In the genomic region with DNA sequence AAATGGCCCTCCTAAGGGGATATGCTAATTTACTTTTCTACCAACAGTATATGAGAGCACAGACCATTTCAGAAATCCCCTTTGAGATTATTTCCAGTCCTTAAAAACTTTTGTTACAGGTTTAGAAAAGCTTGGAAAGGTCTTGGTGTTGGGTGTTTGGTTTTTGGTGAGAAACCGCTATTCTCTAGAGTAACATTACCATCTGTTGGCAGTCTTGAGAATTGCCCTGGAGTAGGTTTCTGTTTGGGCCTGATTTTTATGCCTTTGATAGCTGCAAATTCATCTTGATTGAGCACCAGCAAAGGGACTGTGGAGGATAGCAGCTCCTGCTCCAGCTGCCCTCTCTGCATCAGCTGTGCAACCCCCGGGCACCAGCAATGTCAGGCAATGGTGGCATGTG, we compare ENCODE assay signal across 15 cellular contexts. TPM values are rescaled to one million over a fixed set of nuclear protein-coding genes. Genes with fewer than 3 reads are reported as not detected.
DNase-seq lines count a peak whose midpoint lies in the region; ATAC-seq, FAIRE-seq and TF ChIP-seq lines count a peak whose summit lies in the region.
"Had no signal": no experiment of that assay in that cellular context is flagged by ENCODE, and none has a peak within 500 bp of the region (broad histone marks: within the 10 kb centered on the region; RNA-seq: fewer than 3 reads in every experiment).

No MANE protein-coding gene starts in this region.

- H3K9ac ChIP-seq in H9 (ENCODE audit: extremely low read depth, insufficient read length, low read length) (no peak overlapping the region), astrocyte (ENCODE audit: low read length) (no peak overlapping the region)

- no peak overlapping the region for H2BK5ac ChIP-seq in H9 (ENCODE audit: insufficient read length, low read length)

- H3K4me1 Mint-ChIP-seq in H9, result peaks cover 23 to 28% of the 10 kb centered on the region in 2 experiments
- H3K4me1 Mint-ChIP-seq in astrocyte (ENCODE audit: low read depth, unreplicated experiment), result peaks cover 16% of the 10 kb centered on the region
- H3K4me1 Mint-ChIP-seq in naive thymus-derived CD4-positive, alpha-beta T cell, result peaks cover 4 to 11% (median 7%) of the 10 kb centered on the region in 7 donors
- H3K4me1 Mint-ChIP-seq: B cell had no signal

- H3K18ac ChIP-seq in H9 (ENCODE audit: insufficient read length, low read depth, low read length), result no peak overlapping the region

- H3K56ac ChIP-seq in H9 (ENCODE audit: insufficient read length, low read depth, low read length), result no peak overlapping the region

- no peak overlapping the region for H2AK5ac ChIP-seq in H9 (ENCODE audit: insufficient read length, low read length)

- no peak overlapping the region for H3T11ph ChIP-seq in H9 (ENCODE audit: low read length)

- no peak overlapping the region for H3K4ac ChIP-seq in H9 (ENCODE audit: low read depth, low read length)

- H3K79me1 ChIP-seq in H9 (ENCODE audit: insufficient read depth, low read depth, low read length, poor library complexity, severe bottlenecking), result no peaks in the 10 kb centered on the region

- H3K36me3 Mint-ChIP-seq in H9 (ENCODE audit: insufficient read depth in 1 of 3, low read depth in 3 of 3), result peaks cover 4 to 29% (median 17%) of the 10 kb centered on the region in 3 experiments; a peak in 6 of 7 replicates
- H3K36me3 Mint-ChIP-seq in astrocyte (ENCODE audit: low read depth, unreplicated experiment), result peaks cover 22% of the 10 kb centered on the region
- H3K36me3 Mint-ChIP-seq in naive thymus-derived CD4-positive, alpha-beta T cell, result peaks cover 0 to 19% (median 11%) of the 10 kb centered on the region in 5 donors

- no CpG with 5 or more reads among the region's 2 CpGs for WGBS in H9 (ENCODE audit: extremely low coverage, insufficient read length, low lambda C conversion rate)

- H2BK20ac ChIP-seq in H9 (ENCODE audit: low read depth, low read length, poor library complexity, severe bottlenecking), result no peak overlapping the region

- no peak overlapping the region for H3K27ac ChIP-seq in A673 (ENCODE audit: low read depth, low read length, poor library complexity, severe bottlenecking)
- H3K27ac ChIP-seq in H9 (ENCODE audit: insufficient read length, low read depth, low read length), result no peak overlapping the region
- H3K27ac ChIP-seq in astrocyte (ENCODE audit: low read depth, low read length), result no peak overlapping the region
- H3K27ac ChIP-seq in upper lobe of right lung, result no peak overlapping the region
- H3K27ac ChIP-seq in naive thymus-derived CD4-positive, alpha-beta T cell (ENCODE audit: low read depth, low read length), result no peak overlapping the region
- H3K27ac ChIP-seq: esophagus squamous epithelium, right atrium auricular region had no signal

- no peak overlapping the region for H4K91ac ChIP-seq in H9 (ENCODE audit: insufficient read length, low read depth, low read length)

- H4K8ac ChIP-seq in H9 (replicated peaks; ENCODE audit: insufficient read length, low read depth, low read length), result no peak overlapping the region

- H3K79me2 ChIP-seq in H9 (ENCODE audit: insufficient read depth, low read length) (no peaks in the 10 kb centered on the region), astrocyte (ENCODE audit: insufficient read depth, low read length) (peaks cover 38% of the 10 kb centered on the region)

- DNase-seq in A673 (ENCODE audit: low spot score), result no peak
- no peak for DNase-seq in H9
- no peak for DNase-seq in astrocyte (ENCODE audit: low read depth)
- peak in 1 of 2 donors; percentile 52 for DNase-seq in foreskin fibroblast
- DNase-seq in upper lobe of right lung, result no peak
- DNase-seq in naive thymus-derived CD4-positive, alpha-beta T cell, result no peak
- DNase-seq: activated CD4-positive, alpha-beta T cell treated with anti-CD3 and anti-CD28 coated beads for 36 hours; esophagus squamous epithelium; NCI-H2081 treated with DMSO at 0.1 percent for 48 hours; stimulated activated naive CD4-positive, alpha-beta T cell treated with Interleukin-2 at 50 U/mL for 16 hours had no signal

- H3K9me3 Mint-ChIP-seq in H9 (no peaks in the 10 kb centered on the region), astrocyte (ENCODE audit: unreplicated experiment) (peaks cover 1% of the 10 kb centered on the region)
- H3K9me3 Mint-ChIP-seq in naive thymus-derived CD4-positive, alpha-beta T cell, result peaks cover 0 to 1% (median 0%) of the 10 kb centered on the region in 11 donors

- TF ChIP-seq CTCF in A673 (conservative IDR thresholded peaks at IDR 0.05; ENCODE audit: low read depth, low read length) (peak; percentile 30; the same call in 1 of the 2 replicates), H9 (conservative IDR thresholded peaks at IDR 0.05) (peak; percentile 42; the same call in 2 of the 3 replicates), astrocyte (IDR thresholded peaks at IDR 0.05; ENCODE audit: insufficient read depth, low read depth, low read length) (peak; percentile 30), foreskin fibroblast (IDR thresholded peaks at IDR 0.05; ENCODE audit: low read depth, low read length) (peak; percentile 17), upper lobe of right lung (IDR thresholded peaks at IDR 0.05) (no peak)

- POLR2A ChIA-PET in A673 (lab: Charles Lee; ENCODE audit: low non-redundant PET), result no interaction called here
- POLR2A ChIA-PET in naive thymus-derived CD4-positive, alpha-beta T cell (lab: Charles Lee), result interaction anchor here (7.8 kb wide), 1 partner anchor 41 kb away, joined by 62 read pairs; a partner anchor contains a TSS

- CTCF ChIA-PET in A673 (lab: Charles Lee), result no interaction called here
- CTCF ChIA-PET in naive thymus-derived CD4-positive, alpha-beta T cell (lab: Charles Lee), result no interaction called here

- no peak for FAIRE-seq in astrocyte (lab: Jason Lieb, UNC)
- FAIRE-seq: HepG2 had no signal

- H3K36me3 ChIP-seq in A673 (ENCODE audit: insufficient read depth, low read length, poor library complexity, severe bottlenecking), result peaks cover 8% of the 10 kb centered on the region
- peaks cover 14% of the 10 kb centered on the region for H3K36me3 ChIP-seq in astrocyte (ENCODE audit: insufficient read depth, low read length)
- peaks cover 34% of the 10 kb centered on the region for H3K36me3 ChIP-seq in upper lobe of right lung
- H3K36me3 ChIP-seq in naive thymus-derived CD4-positive, alpha-beta T cell (ENCODE audit: control insufficient read depth in 2 of 3, insufficient read depth in 3 of 3, low read length in 3 of 3), result peaks cover 5 to 44% (median 10%) of the 10 kb centered on the region in 3 experiments

- no peaks in the 10 kb centered on the region for H3K23me2 ChIP-seq in H9 (ENCODE audit: insufficient read length, low read depth, low read length, poor library complexity, severe bottlenecking)

- intact Hi-C loops in A673 (cut with micrococcal nuclease; ENCODE audit: unreplicated experiment) (no loop called here), upper lobe of right lung (cut with DNase I) (no loop called here)
- intact Hi-C loops in naive thymus-derived CD4-positive, alpha-beta T cell (cut with micrococcal nuclease), result no loop called here

- ATAC-seq in upper lobe of right lung (no peak), GM18867 (IDR thresholded peaks at IDR 0.05; ENCODE audit: unreplicated experiment) (no peak), HG03378 (IDR thresholded peaks at IDR 0.05; ENCODE audit: unreplicated experiment) (no peak)
- ATAC-seq in naive thymus-derived CD4-positive, alpha-beta T cell, result no peak
- ATAC-seq: activated CD4-positive, alpha-beta T cell treated with anti-CD3 and anti-CD28 coated beads for 36 hours; HepG2 had no signal

- H3K4me2 ChIP-seq in H9 (ENCODE audit: insufficient read depth, insufficient read length, low read length) (no peak overlapping the region), astrocyte (ENCODE audit: low read length) (no peak overlapping the region)

- H3K4me3 ChIP-seq in A673 (ENCODE audit: low read depth, low read length, poor library complexity, severe bottlenecking), result no peak overlapping the region
- no peak overlapping the region for H3K4me3 ChIP-seq in astrocyte (ENCODE audit: insufficient read depth, low read depth, low read length)
- H3K4me3 ChIP-seq in foreskin fibroblast (ENCODE audit: low read depth in 1 of 2, low read length in 2 of 2), result no peak overlapping the region
- no peak overlapping the region for H3K4me3 ChIP-seq in upper lobe of right lung
- no peak overlapping the region for H3K4me3 ChIP-seq in naive thymus-derived CD4-positive, alpha-beta T cell (ENCODE audit: low read length)
- H3K4me3 ChIP-seq: esophagus squamous epithelium, right atrium auricular region had no signal

- no peak overlapping the region for H2BK120ac ChIP-seq in H9 (ENCODE audit: low read depth, low read length, poor library complexity, severe bottlenecking)

- H2BK12ac ChIP-seq in H9 (ENCODE audit: insufficient read length, low read depth, low read length), result no peak overlapping the region

- no peak overlapping the region for H3K23ac ChIP-seq in H9 (ENCODE audit: insufficient read length, low read depth, low read length)

- no peaks in the 10 kb centered on the region for H3K27me3 Mint-ChIP-seq in H9 (ENCODE audit: low read depth)
- H3K27me3 Mint-ChIP-seq in astrocyte (ENCODE audit: low read depth, unreplicated experiment), result no peaks in the 10 kb centered on the region
- no peaks in the 10 kb centered on the region for H3K27me3 Mint-ChIP-seq in naive thymus-derived CD4-positive, alpha-beta T cell
- H3K27me3 Mint-ChIP-seq: activated CD4-positive, alpha-beta T cell treated with anti-CD3 and anti-CD28 coated beads for 36 hours; B cell had no signal

- H2BK15ac ChIP-seq in H9 (ENCODE audit: low read depth, low read length), result no peak overlapping the region

- no peak overlapping the region for H2AFZ ChIP-seq in H9 (ENCODE audit: low read length)
- no peak overlapping the region for H2AFZ ChIP-seq in astrocyte (ENCODE audit: low read depth, low read length)

- H3K4me3 Mint-ChIP-seq in H9 (no peak overlapping the region), astrocyte (ENCODE audit: unreplicated experiment) (no peak overlapping the region)
- no peak overlapping the region for H3K4me3 Mint-ChIP-seq in naive thymus-derived CD4-positive, alpha-beta T cell
- H3K4me3 Mint-ChIP-seq: activated CD4-positive, alpha-beta T cell treated with anti-CD3 and anti-CD28 coated beads for 36 hours; B cell had no signal

- H3K27me3 ChIP-seq in A673 (replicated peaks; ENCODE audit: insufficient read depth, low read depth, low read length, poor library complexity) (no peaks in the 10 kb centered on the region), H9 (ENCODE audit: insufficient read depth, low read length) (no peaks in the 10 kb centered on the region), astrocyte (ENCODE audit: insufficient read depth, low read length) (no peaks in the 10 kb centered on the region), upper lobe of right lung (no peaks in the 10 kb centered on the region)
- no peaks in the 10 kb centered on the region for H3K27me3 ChIP-seq in naive thymus-derived CD4-positive, alpha-beta T cell (ENCODE audit: control insufficient read depth in 2 of 2, insufficient read depth in 2 of 2, low read length in 2 of 2)
- H3K27me3 ChIP-seq: esophagus squamous epithelium, right atrium auricular region had no signal

- BruUV-seq in A673 (replicated peaks; lab: Mats Ljungman, UMichigan), result no TSS peak

- H3K14ac ChIP-seq in H9 (ENCODE audit: insufficient read depth, low read length), result no peak overlapping the region

- H4K20me1 ChIP-seq in H9 (ENCODE audit: control insufficient read depth, insufficient read depth, insufficient read length) (no peaks in the 10 kb centered on the region), astrocyte (ENCODE audit: insufficient read depth, low read length) (peaks cover 48% of the 10 kb centered on the region)

- no peaks in the 10 kb centered on the region for H3K9me3 ChIP-seq in A673 (ENCODE audit: low read depth, low read length, poor library complexity, severe bottlenecking)
- H3K9me3 ChIP-seq in H9 (ENCODE audit: control insufficient read depth, low read depth, low read length), result no peaks in the 10 kb centered on the region
- no peaks in the 10 kb centered on the region for H3K9me3 ChIP-seq in astrocyte (ENCODE audit: insufficient read depth, low read depth, low read length)
- no peaks in the 10 kb centered on the region for H3K9me3 ChIP-seq in upper lobe of right lung
- H3K9me3 ChIP-seq in naive thymus-derived CD4-positive, alpha-beta T cell (ENCODE audit: control insufficient read depth in 2 of 3, low read length in 3 of 3), result no peaks in the 10 kb centered on the region
- H3K9me3 ChIP-seq: esophagus squamous epithelium, right atrium auricular region had no signal

- H3K27ac Mint-ChIP-seq in H9, result no peak overlapping the region
- no peak overlapping the region for H3K27ac Mint-ChIP-seq in astrocyte (ENCODE audit: unreplicated experiment)
- no peak overlapping the region for H3K27ac Mint-ChIP-seq in naive thymus-derived CD4-positive, alpha-beta T cell
- H3K27ac Mint-ChIP-seq: activated CD4-positive, alpha-beta T cell treated with anti-CD3 and anti-CD28 coated beads for 36 hours; B cell had no signal

- no peak overlapping the region for H4K5ac ChIP-seq in H9 (ENCODE audit: insufficient read length, low read depth, low read length)

- H3K4me1 ChIP-seq in A673 (ENCODE audit: insufficient read depth, low read length, poor library complexity, severe bottlenecking) (peaks cover 2% of the 10 kb centered on the region), H9 (ENCODE audit: insufficient read depth, low read length) (peaks cover 8% of the 10 kb centered on the region; the same call in 1 of the 2 replicates), astrocyte (ENCODE audit: insufficient read depth, low read length) (no peaks in the 10 kb centered on the region), upper lobe of right lung (peaks cover 3% of the 10 kb centered on the region)
- H3K4me1 ChIP-seq in naive thymus-derived CD4-positive, alpha-beta T cell (ENCODE audit: control insufficient read depth in 2 of 2, insufficient read depth in 2 of 2, low read length in 2 of 2), result no peaks in the 10 kb centered on the region

RNA-seq across cellular contexts. Expression of a gene that starts 8.0 kb away (rescaled TPM):
- total RNA-seq in A673 (2021) (19.1 and 25.3 TPM in 2 replicates), H9 (2021) (13.5 and 14.1 TPM in 2 replicates), astrocyte (12.8 and 12.9 TPM in 2 replicates), upper lobe of right lung (11.5 TPM)
- total RNA-seq in naive thymus-derived CD4-positive, alpha-beta T cell, result 10 to 100 TPM in 4 of 5 experiments, 1 to 10 TPM in 1; 7.5 to 30.0 (median 22.7) TPM
- polyA plus RNA-seq in naive thymus-derived CD4-positive, alpha-beta T cell, result 10 to 100 TPM; 27.7 to 63.3 TPM

RNA-seq across cellular contexts. Expression of a gene that starts 8.3 kb away (rescaled TPM):
- total RNA-seq in A673 (2021), result 10.6 and 11.6 TPM in 2 replicates
- 3.7 and 4.0 TPM in 2 replicates for total RNA-seq in H9 (2021)
- total RNA-seq in astrocyte, result 0.79 and 0.86 TPM in 2 replicates
- 0.46 TPM for total RNA-seq in upper lobe of right lung
- 1 to 10 TPM in 1 of 5 experiments, under 1 TPM in 4; 0.11 to 6.0 (median 0.35) TPM for total RNA-seq in naive thymus-derived CD4-positive, alpha-beta T cell
- under 1 TPM; 0.19 to 0.23 TPM for polyA plus RNA-seq in naive thymus-derived CD4-positive, alpha-beta T cell

RNA-seq across cellular contexts. Expression of a gene that starts 39.3 kb away (rescaled TPM):
- total RNA-seq in A673 (2021) (7.8 and 7.9 TPM in 2 replicates), H9 (2021) (5.6 and 5.7 TPM in 2 replicates), astrocyte (6.9 and 7.3 TPM in 2 replicates), upper lobe of right lung (6.9 TPM)
- 1 to 10 TPM in 2 of 5 experiments, under 1 TPM in 3; 0.60 to 1.9 (median 0.78) TPM for total RNA-seq in naive thymus-derived CD4-positive, alpha-beta T cell
- polyA plus RNA-seq in naive thymus-derived CD4-positive, alpha-beta T cell, result 1 to 10 TPM in 1 of 2 donors, under 1 TPM in 1; 0.28 to 1.4 TPM
